7 cellular contexts compared by ENCODE assay signal in genomic region chr4:25064432-25064831, GRCh38. TPM values are rescaled to one million over a fixed set of nuclear protein-coding genes. Genes with fewer than 3 reads are reported as not detected.
DNase-seq lines count a peak whose midpoint lies in the region; ATAC-seq, FAIRE-seq and TF ChIP-seq lines count a peak whose summit lies in the region.
"Not testable (repeated sequence)": the region's sequence is repeated elsewhere in the genome, so short reads cannot be mapped to it uniquely, and the experiment has no call there.
"Had no signal": no experiment of that assay in that cellular context is flagged by ENCODE, and none has a peak within 500 bp of the region (broad histone marks: within the 10 kb centered on the region; RNA-seq: fewer than 3 reads in every experiment).

No MANE protein-coding gene starts in this region.

- H3K4me2 ChIP-seq in GM12878 (ENCODE audit: control insufficient read depth, insufficient read depth); HepG2 (ENCODE audit: low read depth, low read length): not testable (repeated sequence)

- not testable (repeated sequence) for H3K36me3 ChIP-seq in HUES48 (ENCODE audit: control insufficient read depth, insufficient read depth, low read length); GM12878 (ENCODE audit: control insufficient read depth in 2 of 2, insufficient read depth in 2 of 2, low read length in 1 of 2); iPS-15b (ENCODE audit: control insufficient read depth, insufficient read depth, low read length); HepG2 (replicated peaks in 1 of 2; ENCODE audit: control insufficient read depth in 1 of 2, insufficient read depth in 2 of 2, low read length in 2 of 2)

- H3K79me2 ChIP-seq in GM12878 (ENCODE audit: control insufficient read depth, insufficient read depth, low read length); HepG2 (ENCODE audit: insufficient read depth, low read length): not testable (repeated sequence)

- H3K27ac ChIP-seq in HUES48 (ENCODE audit: low read depth, low read length) = peak overlapping the region; percentile 69
- not testable (repeated sequence) for H3K27ac ChIP-seq in GM12878 (ENCODE audit: control insufficient read depth, insufficient read depth); HepG2 (ENCODE audit: extremely low read length, insufficient read depth, low read length)

- not testable (repeated sequence) for ATAC-seq in GM12878, HepG2

- intact Hi-C loops in GM12878 (cut with micrococcal nuclease; ENCODE audit: unreplicated experiment); HepG2 (cut with micrococcal nuclease; ENCODE audit: unreplicated experiment): not testable (repeated sequence)

- not testable (repeated sequence) for H3K27me3 ChIP-seq in HUES48 (ENCODE audit: control insufficient read depth, insufficient read depth, low read length); GM12878 (replicated peaks in 1 of 2; ENCODE audit: control insufficient read depth in 2 of 2, insufficient read depth in 2 of 2, low read length in 1 of 2); iPS-15b (ENCODE audit: control insufficient read depth, insufficient read depth, low read length); HepG2 (ENCODE audit: control insufficient read depth in 1 of 2, insufficient read depth in 2 of 2, low read length in 2 of 2)

- FAIRE-seq in GM12878 (lab: Jason Lieb, UNC); HepG2 (lab: Jason Lieb, UNC): not testable (repeated sequence)

- H3K4me1 ChIP-seq in HUES48 (ENCODE audit: control insufficient read depth, insufficient read depth, low read length) (peaks cover 29% of the 10 kb centered on the region), iPS-15b (ENCODE audit: control insufficient read depth, insufficient read depth, low read length) (peaks cover 24% of the 10 kb centered on the region), HepG2 (ENCODE audit: insufficient read depth, low read length) (peaks cover 11% of the 10 kb centered on the region)
- H3K4me1 ChIP-seq in GM12878 (ENCODE audit: control insufficient read depth, insufficient read depth, low read length) = not testable (repeated sequence)

- 85% methylated on average over 1 of the region's 1 CpG for WGBS in GM12878 (ENCODE audit: insufficient coverage, insufficient replicate concordance, low lambda C conversion rate, missing lambda C conversion rate)
- no CpG with 5 or more reads among the region's 1 CpG for WGBS in HepG2 (ENCODE audit: low lambda C conversion rate)

- not testable (repeated sequence) for TF ChIP-seq POLR2A in GM12878 (IDR thresholded peaks at IDR 0.05; ENCODE audit: low read depth, low read length); HepG2 (IDR thresholded peaks at IDR 0.05; ENCODE audit: insufficient read depth in 1 of 2, low read depth in 2 of 2, low read length in 2 of 2)

- POLR2A ChIA-PET in GM12878 (lab: Charles Lee); HepG2 (lab: Yijun Ruan, JAX): not testable (repeated sequence)

- not testable (repeated sequence) for TF ChIP-seq CTCF in GM12878 (IDR thresholded peaks at IDR 0.05 in 2 of 3, conservative IDR thresholded peaks at IDR 0.05 in 1 of 3; ENCODE audit: control insufficient read depth in 2 of 3, extremely low read depth in 1 of 3, insufficient read depth in 1 of 3, low read depth in 3 of 3, low read length in 3 of 3); HepG2 (CRISPR knock-in tag; IDR thresholded peaks at IDR 0.05)

- H3K9me3 ChIP-seq in HUES48 (ENCODE audit: control insufficient read depth, insufficient read depth, low read length); GM12878 (replicated peaks; ENCODE audit: control insufficient read depth, insufficient read depth, low read length); iPS-15b (ENCODE audit: control insufficient read depth, insufficient read depth, low read length); HepG2 (ENCODE audit: low read length): not testable (repeated sequence)

- not testable (repeated sequence) for TF ChIP-seq EP300 in GM12878 (IDR thresholded peaks at IDR 0.05; ENCODE audit: borderline replicate concordance in 1 of 2, control insufficient read depth in 1 of 2, low read depth in 2 of 2, low read length in 2 of 2); HepG2 (IDR thresholded peaks at IDR 0.05; ENCODE audit: low read depth in 2 of 2, low read length in 2 of 2); HepG2 (CRISPR knock-in tag; IDR thresholded peaks at IDR 0.05; ENCODE audit: borderline replicate concordance)

- BruUV-seq in GM12878 (replicated peaks; lab: Mats Ljungman, UMichigan); HepG2 (replicated peaks; lab: Mats Ljungman, UMichigan): not testable (repeated sequence)

- peak overlapping the region; percentile 32; the same call in 1 of the 2 replicates for H3K9ac ChIP-seq in HUES48 (ENCODE audit: low read depth, low read length)
- H3K9ac ChIP-seq in GM12878 (ENCODE audit: control insufficient read depth, insufficient read depth, low read length); iPS-15b (ENCODE audit: low read depth, low read length); HepG2 (ENCODE audit: insufficient read depth, low read depth, low read length): not testable (repeated sequence)

- not testable (repeated sequence) for H2AFZ ChIP-seq in GM12878 (ENCODE audit: control insufficient read depth, low read depth, low read length); HepG2 (ENCODE audit: low read length)

- in situ Hi-C loops in GM12878 (cut with MboI); HepG2 (cut with HindIII; ENCODE audit: extremely low pct_ligation_motif_present, low pct_unique_long_range_greater_than_20kb): not testable (repeated sequence)

- peak; percentile 28 for DNase-seq in NCI-H146 (lab: John Stamatoyannopoulos, UW)
- not testable (repeated sequence) for DNase-seq in GM12878 (ENCODE audit: low read depth, low spot score)
- peak; percentile 9 for DNase-seq in HepG2 (ENCODE audit: low spot score)

- H4K20me1 ChIP-seq in GM12878 (ENCODE audit: control insufficient read depth, insufficient read depth); HepG2 (ENCODE audit: insufficient read depth, low read length): not testable (repeated sequence)

- RAD21 ChIA-PET in GM12878 (lab: Charles Lee; ENCODE audit: unreplicated experiment) = not testable (repeated sequence)

- not testable (repeated sequence) for H3K4me3 ChIP-seq in HUES48 (ENCODE audit: low read depth, low read length); GM12878; HepG2 (replicated peaks in 1 of 3; ENCODE audit: insufficient read depth in 1 of 3, low read depth in 2 of 3, low read length in 3 of 3)
- H3K4me3 ChIP-seq in iPS-15b (ENCODE audit: low read depth, low read length) = peak overlapping the region; percentile 7

- CTCF ChIA-PET in GM12878 (lab: Yijun Ruan, JAX) = interaction anchor here (0.7 kb wide), 1 partner anchor 1880 kb away, joined by 3 read pairs; no protein-coding TSS in a partner anchor
- CTCF ChIA-PET in HepG2 (lab: Yijun Ruan, JAX; ENCODE audit: low intra/inter-chr PET ratio, low total read pairs) = not testable (repeated sequence)

- SMC1A ChIA-PET in GM12878 (lab: Charles Lee; ENCODE audit: uncharacterized antibody, unreplicated experiment) = not testable (repeated sequence)

- not testable (repeated sequence) for TF ChIP-seq RAD21 in GM12878 (IDR thresholded peaks at IDR 0.05; ENCODE audit: insufficient read depth, low read depth, low read length); HepG2 (CRISPR knock-in tag; IDR thresholded peaks at IDR 0.05)

RNA-seq across cellular contexts. Expression of gene LGI2, which starts 33.7 kb away (rescaled TPM):
- not detected in 2 replicates for total RNA-seq in GM12878 (2013; cell fraction: nucleolus; rRNA removed)
- total RNA-seq in GM12878 (2014; rRNA removed) = not detected in 2 replicates
- total RNA-seq in GM12878 (2014; rRNA removed; fragmentation: Illumina TruSeq; extraction: Trizol) = not detected in 2 replicates
- not detected in 2 replicates for total RNA-seq in GM12878 (2021)
- polyA plus RNA-seq in GM12878 (2011; ENCODE audit: low read depth) = not detected
- polyA plus RNA-seq in GM12878 (2011; rRNA removed) = not detected in 2 replicates
- not detected in 2 replicates for polyA plus RNA-seq in GM12878 (2011; cell fraction: cytosol; rRNA removed)
- polyA plus RNA-seq in GM12878 (2011; cell fraction: nucleus; rRNA removed) = not detected in 2 replicates
- not detected in 2 replicates for polyA plus RNA-seq in GM12878 (2012)
- not detected in 2 replicates for polyA plus RNA-seq in GM12878 (2014; fragmentation: Illumina TruSeq; extraction: Trizol)
- not detected for polyA plus RNA-seq in GM12878 (2014; fragmentation: Nextera tagmentation; extraction: Ambion mirVana)
- polyA plus RNA-seq in GM12878 (2014; rRNA removed) = not detected in 2 replicates
- polyA plus RNA-seq in GM12878 (2016; fragmentation: Nextera tagmentation; extraction: Ambion mirVana) = not detected
- not detected in 2 replicates for polyA minus RNA-seq in GM12878 (2011; rRNA and poly(A)+ RNA removed)
- polyA minus RNA-seq in GM12878 (2011; cell fraction: cytosol; rRNA and poly(A)+ RNA removed) = not detected in 2 replicates
- polyA minus RNA-seq in GM12878 (2011; cell fraction: nucleus; rRNA and poly(A)+ RNA removed) = not detected in 2 replicates
- not detected in 2 replicates for total RNA-seq in HepG2 (2016; rRNA removed; fragmentation: Illumina TruSeq; extraction: Trizol)
- not detected in 2 replicates for total RNA-seq in HepG2 (2016; cell fraction: cytosol; rRNA removed; fragmentation: Illumina TruSeq; extraction: Trizol; ENCODE audit: low read depth)
- not detected in 2 replicates for total RNA-seq in HepG2 (2016; cell fraction: insoluble cytoplasmic fraction; rRNA removed; fragmentation: Illumina TruSeq; extraction: Trizol)
- not detected in 2 replicates for total RNA-seq in HepG2 (2016; cell fraction: membrane; rRNA removed; fragmentation: Illumina TruSeq; extraction: Trizol)
- not detected in 2 replicates for total RNA-seq in HepG2 (2016; cell fraction: nucleus; rRNA removed; fragmentation: Illumina TruSeq; extraction: Trizol)
- polyA plus RNA-seq in HepG2 (2011; rRNA removed) = not detected in 2 replicates
- polyA plus RNA-seq in HepG2 (2011; cell fraction: cytosol; rRNA removed) = not detected in 2 replicates
- not detected in 2 replicates for polyA plus RNA-seq in HepG2 (2011; cell fraction: nucleus; rRNA removed)
- not detected in 2 replicates for polyA plus RNA-seq in HepG2 (2012)
- polyA plus RNA-seq in HepG2 (2016; cell fraction: cytosol; fragmentation: Illumina TruSeq; extraction: Trizol; ENCODE audit: low read depth) = not detected in 2 replicates
- polyA plus RNA-seq in HepG2 (2016; cell fraction: insoluble cytoplasmic fraction; fragmentation: Illumina TruSeq; extraction: Trizol; ENCODE audit: low read depth) = not detected in 2 replicates
- polyA plus RNA-seq in HepG2 (2016; cell fraction: membrane; fragmentation: Illumina TruSeq; extraction: Trizol; ENCODE audit: low read depth) = not detected in 2 replicates
- polyA plus RNA-seq in HepG2 (2016; cell fraction: nucleus; fragmentation: Illumina TruSeq; extraction: Trizol; ENCODE audit: insufficient read depth, low read depth) = not detected in 2 replicates
- polyA minus RNA-seq in HepG2 (2011; rRNA and poly(A)+ RNA removed; ENCODE audit: low replicate concordance) = not detected in 2 replicates
- polyA minus RNA-seq in HepG2 (2011; cell fraction: cytosol; rRNA and poly(A)+ RNA removed) = not detected in 2 replicates
- not detected in 2 replicates for polyA minus RNA-seq in HepG2 (2011; cell fraction: nucleus; rRNA and poly(A)+ RNA removed)
- total RNA-seq: CD4-positive, alpha-beta memory T cell; G401 had no signal
- polyA plus RNA-seq: CD4-positive, alpha-beta memory T cell had no signal
